Comparison of ENCODE assay signal across 8 cellular contexts in genomic region chr20:62219992-62220665, GRCh38. TPM values are rescaled to one million over a fixed set of nuclear protein-coding genes. Genes with fewer than 3 reads are reported as not detected.
DNase-seq lines count a peak whose midpoint lies in the region; ATAC-seq and TF ChIP-seq lines count a peak whose summit lies in the region.

TSS of gene HRH3 (minus strand) at chr20:62220278. CDS start at chr20:62219970, 308 bp downstream.

- TF ChIP-seq CTCF in HEK293 (tag by site-specific recombination; IDR thresholded peaks at IDR 0.05) (no peak), breast epithelium (IDR thresholded peaks at IDR 0.05) (no peak)

- CTCF ChIA-PET in HEK293 (lab: Yijun Ruan, JAX), result interaction anchor here (0.6 kb wide), 1 partner anchor 163 kb away, joined by 3 read pairs; no protein-coding TSS in a partner anchor

- intact Hi-C loops in breast epithelium (cut with DNase I; ENCODE audit: low total_unique reads), result no loop called here

- no peak for ATAC-seq in HG02870 (IDR thresholded peaks at IDR 0.05; ENCODE audit: unreplicated experiment)

- peaks cover 4 to 93% of the 10 kb centered on the region in 2 donors for H3K27me3 ChIP-seq in breast epithelium

- H3K9me3 ChIP-seq in HEK293 (ENCODE audit: control insufficient read depth, insufficient read depth, low read depth, low read length), result no peaks in the 10 kb centered on the region
- H3K9me3 ChIP-seq in breast epithelium, result no peaks in the 10 kb centered on the region

- H3K36me3 ChIP-seq in HEK293 (ENCODE audit: control insufficient read depth in 2 of 2, insufficient read depth in 1 of 2, low read length in 2 of 2), result no peaks in the 10 kb centered on the region
- H3K36me3 ChIP-seq in breast epithelium, result no peaks in the 10 kb centered on the region

- TF ChIP-seq POLR2A in breast epithelium (IDR thresholded peaks at IDR 0.05), result no peak

- POLR2A ChIA-PET in HEK293 (lab: Yijun Ruan, JAX), result no interaction called here

- H3K4me3 ChIP-seq in HEK293 (ENCODE audit: low read depth, low read length), result peak within 1 kb of the TSS; percentile 15; the same call in 1 of the 2 replicates
- peak within 1 kb of the TSS in 2 of 3 donors; percentile 44 to 63 for H3K4me3 ChIP-seq in breast epithelium

- no peak within 1 kb of the TSS for H3K27ac ChIP-seq in HEK293 (ENCODE audit: extremely low read depth, low read depth, low read length)
- H3K27ac ChIP-seq in breast epithelium, result no peak within 1 kb of the TSS

- peaks cover 2% of the 10 kb centered on the region; the same call in 1 of the 2 replicates for H3K4me1 ChIP-seq in HEK293 (ENCODE audit: control insufficient read depth, insufficient read depth, low read length)
- H3K4me1 ChIP-seq in breast epithelium, result peaks cover 6 to 12% of the 10 kb centered on the region in 2 donors

- DNase-seq in CD1c-positive myeloid dendritic cell (ENCODE audit: extremely low spot score), result peak; percentile 15
- peak; percentile 25 for DNase-seq in T follicular helper cell (ENCODE audit: low read depth)
- DNase-seq in breast epithelium (ENCODE audit: low spot score in 2 of 2), result no peak
- DNase-seq in left kidney (ENCODE audit: low read depth, low spot score), result peak; percentile 87
- peak; percentile 21 for DNase-seq in stimulated activated naive CD4-positive, alpha-beta T cell treated with Interleukin-2 at 50 U/mL for 16 hours (lab: John Stamatoyannopoulos, UW)
- DNase-seq in dedifferentiated amniotic fluid mesenchymal stem cell (ENCODE audit: extremely low spot score), result no peak

TF ChIP-seq in HEK293, 187 proteins besides CTCF, POLR2A, EP300 and RAD21 (continues in another document):
- TF ChIP-seq, protein P1, sequence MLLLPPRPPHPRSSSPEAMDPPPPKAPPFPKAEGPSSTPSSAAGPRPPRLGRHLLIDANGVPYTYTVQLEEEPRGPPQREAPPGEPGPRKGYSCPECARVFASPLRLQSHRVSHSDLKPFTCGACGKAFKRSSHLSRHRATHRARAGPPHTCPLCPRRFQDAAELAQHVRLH (tag by site-specific recombination; IDR thresholded peaks at IDR 0.05), result no peak
- TF ChIP-seq, protein P2, sequence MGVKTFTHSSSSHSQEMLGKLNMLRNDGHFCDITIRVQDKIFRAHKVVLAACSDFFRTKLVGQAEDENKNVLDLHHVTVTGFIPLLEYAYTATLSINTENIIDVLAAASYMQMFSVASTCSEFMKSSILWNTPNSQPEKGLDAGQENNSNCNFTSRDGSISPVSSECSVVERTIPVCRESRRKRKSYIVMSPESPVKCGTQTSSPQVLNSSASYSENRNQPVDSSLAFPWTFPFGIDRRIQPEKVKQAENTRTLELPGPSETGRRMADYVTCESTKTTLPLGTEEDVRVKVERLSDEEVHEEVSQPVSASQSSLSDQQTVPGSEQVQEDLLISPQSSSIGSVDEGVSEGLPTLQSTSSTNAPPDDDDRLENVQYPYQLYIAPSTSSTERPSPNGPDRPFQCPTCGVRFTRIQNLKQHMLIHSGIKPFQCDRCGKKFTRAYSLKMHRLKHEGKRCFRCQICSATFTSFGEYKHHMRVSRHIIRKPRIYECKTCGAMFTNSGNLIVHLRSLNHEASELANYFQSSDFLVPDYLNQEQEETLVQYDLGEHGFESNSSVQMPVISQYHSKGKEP (tag by site-specific recombination; IDR thresholded peaks at IDR 0.05), result no peak
- no peak for TF ChIP-seq ZNF174 (tag by site-specific recombination; IDR thresholded peaks at IDR 0.05)
- no peak for TF ChIP-seq MYNN (tag by site-specific recombination; IDR thresholded peaks at IDR 0.05; ENCODE audit: borderline replicate concordance)
- no peak for TF ChIP-seq MZF1 (tag by site-specific recombination; IDR thresholded peaks at IDR 0.05; ENCODE audit: borderline replicate concordance)
- TF ChIP-seq ZBTB8A (tag by site-specific recombination; IDR thresholded peaks at IDR 0.05), result peak; percentile 39; the same call in 1 of the 2 replicates
- no peak for TF ChIP-seq ZNF513 (tag by site-specific recombination; IDR thresholded peaks at IDR 0.05)
- no peak for TF ChIP-seq SETDB1 (IDR thresholded peaks at IDR 0.05; ENCODE audit: insufficient read length, low read length)
- no peak for TF ChIP-seq ZIC2 (tag by site-specific recombination; IDR thresholded peaks at IDR 0.05)
- TF ChIP-seq KLF10 (tag by site-specific recombination; IDR thresholded peaks at IDR 0.05), result peak; percentile 94; the same call in 1 of the 2 replicates
- no peak for TF ChIP-seq IKZF3 (tag by site-specific recombination; IDR thresholded peaks at IDR 0.05)
- no peak for TF ChIP-seq ZNF239 (tag by site-specific recombination; IDR thresholded peaks at IDR 0.05)
- no peak for TF ChIP-seq ZNF843 (tag by site-specific recombination; IDR thresholded peaks at IDR 0.05)
- no peak for TF ChIP-seq PRDM1 (tag by site-specific recombination; IDR thresholded peaks at IDR 0.05)
- TF ChIP-seq, protein P3, sequence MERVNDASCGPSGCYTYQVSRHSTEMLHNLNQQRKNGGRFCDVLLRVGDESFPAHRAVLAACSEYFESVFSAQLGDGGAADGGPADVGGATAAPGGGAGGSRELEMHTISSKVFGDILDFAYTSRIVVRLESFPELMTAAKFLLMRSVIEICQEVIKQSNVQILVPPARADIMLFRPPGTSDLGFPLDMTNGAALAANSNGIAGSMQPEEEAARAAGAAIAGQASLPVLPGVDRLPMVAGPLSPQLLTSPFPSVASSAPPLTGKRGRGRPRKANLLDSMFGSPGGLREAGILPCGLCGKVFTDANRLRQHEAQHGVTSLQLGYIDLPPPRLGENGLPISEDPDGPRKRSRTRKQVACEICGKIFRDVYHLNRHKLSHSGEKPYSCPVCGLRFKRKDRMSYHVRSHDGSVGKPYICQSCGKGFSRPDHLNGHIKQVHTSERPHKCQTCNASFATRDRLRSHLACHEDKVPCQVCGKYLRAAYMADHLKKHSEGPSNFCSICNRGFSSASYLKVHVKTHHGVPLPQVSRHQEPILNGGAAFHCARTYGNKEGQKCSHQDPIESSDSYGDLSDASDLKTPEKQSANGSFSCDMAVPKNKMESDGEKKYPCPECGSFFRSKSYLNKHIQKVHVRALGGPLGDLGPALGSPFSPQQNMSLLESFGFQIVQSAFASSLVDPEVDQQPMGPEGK (tag by site-specific recombination; IDR thresholded peaks at IDR 0.05), result peak; percentile 28; the same call in 1 of the 2 replicates
- TF ChIP-seq, protein P4, sequence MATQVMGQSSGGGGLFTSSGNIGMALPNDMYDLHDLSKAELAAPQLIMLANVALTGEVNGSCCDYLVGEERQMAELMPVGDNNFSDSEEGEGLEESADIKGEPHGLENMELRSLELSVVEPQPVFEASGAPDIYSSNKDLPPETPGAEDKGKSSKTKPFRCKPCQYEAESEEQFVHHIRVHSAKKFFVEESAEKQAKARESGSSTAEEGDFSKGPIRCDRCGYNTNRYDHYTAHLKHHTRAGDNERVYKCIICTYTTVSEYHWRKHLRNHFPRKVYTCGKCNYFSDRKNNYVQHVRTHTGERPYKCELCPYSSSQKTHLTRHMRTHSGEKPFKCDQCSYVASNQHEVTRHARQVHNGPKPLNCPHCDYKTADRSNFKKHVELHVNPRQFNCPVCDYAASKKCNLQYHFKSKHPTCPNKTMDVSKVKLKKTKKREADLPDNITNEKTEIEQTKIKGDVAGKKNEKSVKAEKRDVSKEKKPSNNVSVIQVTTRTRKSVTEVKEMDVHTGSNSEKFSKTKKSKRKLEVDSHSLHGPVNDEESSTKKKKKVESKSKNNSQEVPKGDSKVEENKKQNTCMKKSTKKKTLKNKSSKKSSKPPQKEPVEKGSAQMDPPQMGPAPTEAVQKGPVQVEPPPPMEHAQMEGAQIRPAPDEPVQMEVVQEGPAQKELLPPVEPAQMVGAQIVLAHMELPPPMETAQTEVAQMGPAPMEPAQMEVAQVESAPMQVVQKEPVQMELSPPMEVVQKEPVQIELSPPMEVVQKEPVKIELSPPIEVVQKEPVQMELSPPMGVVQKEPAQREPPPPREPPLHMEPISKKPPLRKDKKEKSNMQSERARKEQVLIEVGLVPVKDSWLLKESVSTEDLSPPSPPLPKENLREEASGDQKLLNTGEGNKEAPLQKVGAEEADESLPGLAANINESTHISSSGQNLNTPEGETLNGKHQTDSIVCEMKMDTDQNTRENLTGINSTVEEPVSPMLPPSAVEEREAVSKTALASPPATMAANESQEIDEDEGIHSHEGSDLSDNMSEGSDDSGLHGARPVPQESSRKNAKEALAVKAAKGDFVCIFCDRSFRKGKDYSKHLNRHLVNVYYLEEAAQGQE (tag by site-specific recombination; IDR thresholded peaks at IDR 0.05), result peak; percentile 83
- no peak for TF ChIP-seq HOXA7 (CRISPR knock-in tag; IDR thresholded peaks at IDR 0.05; ENCODE audit: borderline replicate concordance)
- TF ChIP-seq BCL11B (tag by site-specific recombination; IDR thresholded peaks at IDR 0.05; ENCODE audit: low read depth), result no peak
- TF ChIP-seq BCL11A (tag by site-specific recombination; IDR thresholded peaks at IDR 0.05; ENCODE audit: low read depth), result peak; percentile 68; the same call in 1 of the 2 replicates
- TF ChIP-seq KLF1 (tag by site-specific recombination; IDR thresholded peaks at IDR 0.05), result no peak
- TF ChIP-seq ZNF2 (tag by site-specific recombination; IDR thresholded peaks at IDR 0.05), result no peak
- TF ChIP-seq ZNF354C (tag by site-specific recombination; IDR thresholded peaks at IDR 0.05; ENCODE audit: borderline replicate concordance, low read depth), result no peak
- no peak for TF ChIP-seq ZSCAN23 (tag by site-specific recombination; IDR thresholded peaks at IDR 0.05)
- no peak for TF ChIP-seq ZNF146 (tag by site-specific recombination; IDR thresholded peaks at IDR 0.05)
- TF ChIP-seq ZNF600 (tag by site-specific recombination; IDR thresholded peaks at IDR 0.05), result no peak
- no peak for TF ChIP-seq ZNF785 (tag by site-specific recombination; IDR thresholded peaks at IDR 0.05)
- no peak for TF ChIP-seq ZNF324 (tag by site-specific recombination; IDR thresholded peaks at IDR 0.05)
- no peak for TF ChIP-seq ZNF416 (tag by site-specific recombination; IDR thresholded peaks at IDR 0.05)

RNA-seq across cellular contexts. Expression of gene HRH3, which starts in this region (rescaled TPM):
- total RNA-seq in breast epithelium, result not detected

Comparison
In these comparisons a context has a peak if more than half of its experiments do, and no peak if none do; other contexts are left out.
1. DNase-seq: peak in CD1c-positive myeloid dendritic cell (single experiment), T follicular helper cell (single experiment), left kidney (single experiment) and stimulated activated naive CD4-positive, alpha-beta T cell treated with Interleukin-2 at 50 U/mL for 16 hours (single experiment); none in breast epithelium (0 of 2) and dedifferentiated amniotic fluid mesenchymal stem cell (single experiment).